ENCODE assay signal across 8 cellular contexts in genomic region chr9:70419546-70420266, GRCh38. TPM values are rescaled to one million over a fixed set of nuclear protein-coding genes. Genes with fewer than 3 reads are reported as not detected.
DNase-seq lines count a peak whose midpoint lies in the region; ATAC-seq and TF ChIP-seq lines count a peak whose summit lies in the region.

No MANE protein-coding gene starts in this region.

- H3K9ac ChIP-seq in HUES6 (ENCODE audit: low read length) (peak overlapping the region; percentile 95), NT2/D1 (ENCODE audit: insufficient read length, low read depth) (peak overlapping the region; percentile 90)

- POLR2A ChIA-PET in Caco-2 (lab: Charles Lee), result no interaction called here

- H3K27ac ChIP-seq in HUES6 (ENCODE audit: low read depth, low read length), result peak overlapping the region; percentile 69

- CTCF ChIA-PET in Caco-2 (lab: Charles Lee), result no interaction called here

- H3K4me3 ChIP-seq in Caco-2 (ENCODE audit: low read depth, low read length), result peak overlapping the region; percentile 35
- peak overlapping the region; percentile 91 for H3K4me3 ChIP-seq in HUES6 (ENCODE audit: low read depth, low read length)
- peak overlapping the region; percentile 61 for H3K4me3 ChIP-seq in NT2/D1 (ENCODE audit: insufficient read length, low read depth)
- H3K4me3 ChIP-seq in mononuclear cell (ENCODE audit: low read length), result peak overlapping the region; percentile 50

- intact Hi-C loops in Caco-2 (cut with micrococcal nuclease; ENCODE audit: unreplicated experiment), result loop anchor here (5.0 kb wide), 1 partner anchor 63 kb away; no protein-coding TSS in a partner anchor

- H3K9me3 Mint-ChIP-seq in Caco-2 (ENCODE audit: unreplicated experiment), result no peaks in the 10 kb centered on the region

- H3K36me3 Mint-ChIP-seq in Caco-2 (ENCODE audit: insufficient read depth, unreplicated experiment), result peaks cover 4% of the 10 kb centered on the region

- no peaks in the 10 kb centered on the region for H3K4me1 Mint-ChIP-seq in Caco-2 (ENCODE audit: low read depth, unreplicated experiment)

- H3K27me3 Mint-ChIP-seq in Caco-2 (ENCODE audit: insufficient read depth, unreplicated experiment), result no peaks in the 10 kb centered on the region

- no peaks in the 10 kb centered on the region for H3K36me3 ChIP-seq in Caco-2 (ENCODE audit: control insufficient read depth, insufficient read depth, low read length)
- H3K36me3 ChIP-seq in HUES6 (ENCODE audit: control insufficient read depth, insufficient read depth, low read length), result no peaks in the 10 kb centered on the region
- no peaks in the 10 kb centered on the region for H3K36me3 ChIP-seq in NT2/D1 (ENCODE audit: insufficient read depth, insufficient read length, low read length)

- H3K4me1 ChIP-seq in Caco-2 (no peaks in the 10 kb centered on the region), HUES6 (ENCODE audit: control insufficient read depth, insufficient read depth, low read length) (peaks cover 22% of the 10 kb centered on the region), NT2/D1 (ENCODE audit: insufficient read depth, insufficient read length) (peaks cover 4% of the 10 kb centered on the region), mononuclear cell (ENCODE audit: insufficient read depth, low read length) (peaks cover 43% of the 10 kb centered on the region)

- H3K27me3 ChIP-seq in Caco-2 (replicated peaks; ENCODE audit: control insufficient read depth, insufficient read depth, low read length), result no peaks in the 10 kb centered on the region
- H3K27me3 ChIP-seq in HUES6 (ENCODE audit: control insufficient read depth, insufficient read depth, low read length), result peaks cover 23% of the 10 kb centered on the region
- H3K27me3 ChIP-seq in NT2/D1 (ENCODE audit: insufficient read depth, insufficient read length), result peaks cover 17% of the 10 kb centered on the region
- no peaks in the 10 kb centered on the region for H3K27me3 ChIP-seq in mononuclear cell (ENCODE audit: insufficient read depth, low read length)

- DNase-seq in Caco-2, result peak; percentile 74 to 78
- DNase-seq in NT2/D1 (ENCODE audit: low read depth, low spot score), result peak; percentile 42
- peak; percentile 82 for DNase-seq in activated T-cell treated with anti-CD3 and anti-CD28 coated beads for 1 hour (ENCODE audit: low read depth)
- DNase-seq in epidermal melanocyte (ENCODE audit: insufficient read length, low spot score), result peak; percentile 76
- peak; percentile 80 for DNase-seq in stimulated activated CD8-positive, alpha-beta memory T cell treated with anti-CD3 and anti-CD28 coated beads, Interleukin-2, amount 100 ng/mL, for 1 hour (ENCODE audit: low read depth in 2 of 2)

- ATAC-seq in GM21423 (IDR thresholded peaks at IDR 0.05; ENCODE audit: unreplicated experiment), result peak; percentile 45

- TF ChIP-seq CTCF in Caco-2 (IDR thresholded peaks at IDR 0.05; ENCODE audit: insufficient read depth in 1 of 2, low read depth in 1 of 2, low read length in 1 of 2, severe bottlenecking in 1 of 2, unreplicated experiment in 1 of 2), result no peak

- H3K4me3 Mint-ChIP-seq in Caco-2 (ENCODE audit: unreplicated experiment), result peak overlapping the region; percentile 77

- no peaks in the 10 kb centered on the region for H3K9me3 ChIP-seq in Caco-2
- no peaks in the 10 kb centered on the region for H3K9me3 ChIP-seq in HUES6 (ENCODE audit: control insufficient read depth, insufficient read depth, low read depth, low read length)
- no peaks in the 10 kb centered on the region for H3K9me3 ChIP-seq in NT2/D1 (ENCODE audit: insufficient read depth, low read length)
- no peaks in the 10 kb centered on the region for H3K9me3 ChIP-seq in mononuclear cell (ENCODE audit: low read depth, low read length)

- no TSS peak for BruUV-seq in Caco-2 (replicated peaks; lab: Mats Ljungman, UMichigan)

- peak overlapping the region; percentile 87 for H3K27ac Mint-ChIP-seq in Caco-2 (ENCODE audit: unreplicated experiment)

RNA-seq across cellular contexts. Expression of gene KLF9, which starts 5.2 kb away (rescaled TPM):
- total RNA-seq in Caco-2 (2022) (0.77 and 0.98 TPM in 2 replicates), mononuclear cell (118 TPM)

Comparison
In these comparisons a context has a peak if more than half of its experiments do, and no peak if none do; other contexts are left out.
1. Peak in every context shown above with its lines: DNase-seq, ATAC-seq, H3K4me3 ChIP-seq and H3K27ac ChIP-seq.
2. H3K4me3 ChIP-seq: peak in every context shown above with its lines; median percentile 91 in HUES6; 61 in NT2/D1; 50 in mononuclear cell; 35 in Caco-2.
3. RNA of gene KLF9, which starts 5.2 kb away (total RNA-seq): 118 TPM in mononuclear cell (single experiment); 0.77 to 0.98 TPM in Caco-2; every median in the first group is over 10 times any median in the second.